ENCODE assay signal across 20 cellular contexts in genomic region chr15:101310508-101310907, GRCh38.
"Had no signal": no experiment of that assay in that cellular context is flagged by ENCODE, and none has a peak within 500 bp of the region (broad histone marks: within the 10 kb centered on the region; RNA-seq: fewer than 3 reads in every experiment).

No MANE protein-coding gene starts in this region.

- H3K9me3 ChIP-seq: ovary, tibial artery, upper lobe of left lung had no signal

- H3K27ac ChIP-seq: coronary artery, ovary, tibial artery, upper lobe of left lung had no signal

- H3K4me3 ChIP-seq: coronary artery, dorsolateral prefrontal cortex, lung, ovary, smooth muscle cell, tibial artery, upper lobe of left lung had no signal

- FAIRE-seq: endometrium, frontal cortex had no signal

- ATAC-seq: esophagus mucosa; left colon; left ventricle myocardium superior; right cardiac atrium; stimulated activated memory B cell treated with anti-CD40 and anti-IgM and Interleukin-4, amounts not matched to agents 10 μg/mL and 1 μg/mL and 100 μg/mL, for 72 hours had no signal

- DNase-seq: central memory CD4-positive, alpha-beta T cell; effector CD8-positive, alpha-beta T cell; immature natural killer cell; left ventricle myocardium superior; mesenchymal stem cell; naive B cell; ovary; stimulated activated CD4-positive, alpha-beta T cell treated with anti-CD3 and anti-CD28 coated beads, Interleukin-4, amount 100 ng/mL, for 24 hours; tibial artery had no signal

- H3K27me3 ChIP-seq: dorsolateral prefrontal cortex, ovary, upper lobe of left lung had no signal

- H3K36me3 ChIP-seq: ovary, tibial artery, upper lobe of left lung had no signal

- H3K4me1 ChIP-seq: tibial artery, upper lobe of left lung had no signal
